ENCODE assay signal across 8 cellular contexts in the genomic region with DNA sequence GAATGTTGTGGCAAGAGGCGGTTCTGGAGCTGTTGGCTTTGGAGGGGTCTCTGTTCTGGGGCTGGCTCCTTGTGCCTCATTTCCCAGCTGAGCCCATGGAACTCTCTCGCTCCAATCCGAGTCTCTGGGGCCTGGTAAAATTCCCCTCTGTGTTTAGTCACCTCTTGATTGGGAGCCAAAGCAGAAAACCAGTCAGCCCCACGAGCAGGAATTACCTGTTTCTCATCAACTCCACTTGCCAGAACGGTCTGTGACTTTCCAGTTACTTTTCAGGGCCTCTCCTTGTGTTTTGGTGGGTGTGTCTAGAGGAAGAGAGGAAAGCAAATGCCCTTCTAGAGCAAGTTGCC. TPM values are rescaled to one million over a fixed set of nuclear protein-coding genes. Genes with fewer than 3 reads are reported as not detected.
A peak's percentile ranks its signal among the peaks of the same experiment; 100 is the strongest.
DNase-seq lines count a peak whose midpoint lies in the region; ATAC-seq and TF ChIP-seq lines count a peak whose summit lies in the region.

No MANE protein-coding gene starts in this region.

- H3K36me3 ChIP-seq in esophagus (ENCODE audit: control insufficient read depth in 2 of 2, insufficient read depth in 2 of 2, low read length in 1 of 2) (no peaks in the 10 kb centered on the region), ovary (no peaks in the 10 kb centered on the region)

- peak overlapping the region; percentile 98 for H3K27ac Mint-ChIP-seq in T-helper 17 cell

- peaks cover 26% of the 10 kb centered on the region for H3K4me1 Mint-ChIP-seq in T-helper 17 cell

- H3K36me3 Mint-ChIP-seq in T-helper 17 cell (ENCODE audit: low read depth), result no peaks in the 10 kb centered on the region

- peaks cover 2% of the 10 kb centered on the region for H3K27me3 Mint-ChIP-seq in T-helper 17 cell

- peak; percentile 7 for TF ChIP-seq POLR2A in ovary (IDR thresholded peaks at IDR 0.05)

- H3K4me1 ChIP-seq in esophagus (ENCODE audit: control insufficient read depth in 2 of 2, insufficient read depth in 2 of 2, low read length in 1 of 2), result peaks cover 0 to 7% of the 10 kb centered on the region in 2 donors
- peaks cover 4% of the 10 kb centered on the region for H3K4me1 ChIP-seq in ovary (ENCODE audit: insufficient read depth)

- H3K27ac ChIP-seq in esophagus (ENCODE audit: low read depth in 2 of 2, low read length in 1 of 2) (peak overlapping the region; percentile 99), ovary (peak overlapping the region; percentile 54 to 79)

- 12 to 14% methylated on average over 5 of the region's 5 CpGs for WGBS in esophagus, 2 donors
- 18 to 27% (median 18%) methylated on average over 4 to 5 of the region's 5 CpGs for WGBS in ovary, 3 donors

- H3K4me3 ChIP-seq in esophagus (ENCODE audit: low read depth in 1 of 2, low read length in 2 of 2) (peak overlapping the region; percentile 2 to 13), ovary (no peak overlapping the region)

- TF ChIP-seq CTCF in ovary (IDR thresholded peaks at IDR 0.05), result no peak

- ATAC-seq in T-helper 17 cell, result peak; percentile 2

- no peaks in the 10 kb centered on the region for H3K9me3 ChIP-seq in T-helper 17 cell (ENCODE audit: control insufficient read depth, low read length, poor library complexity, severe bottlenecking)
- H3K9me3 ChIP-seq in esophagus (ENCODE audit: control insufficient read depth in 2 of 2, insufficient read depth in 1 of 2, low read depth in 1 of 2, low read length in 1 of 2), result no peaks in the 10 kb centered on the region
- no peaks in the 10 kb centered on the region for H3K9me3 ChIP-seq in ovary

- DNase-seq in SHP77 (lab: John Stamatoyannopoulos, UW) (peak; percentile 63 to 66), SHP77 treated with DMSO at 0.1 percent for 48 hours (lab: John Stamatoyannopoulos, UW) (no peak), T-helper 17 cell (peak in 1 of 3 donors; percentile 37), ovary (peak in 4 of 5 donors; percentile 30 to 66 (median 52)), NCI-H82 treated with DMSO at 0.1 percent for 48 hours (lab: John Stamatoyannopoulos, UW; ENCODE audit: unreplicated experiment) (no peak), UCSD-AML1 (lab: John Stamatoyannopoulos, UW; ENCODE audit: unreplicated experiment) (no peak), KBM-7 (no peak)

- peak overlapping the region; percentile 86 for H3K4me3 Mint-ChIP-seq in T-helper 17 cell

- intact Hi-C loops in ovary (cut with DNase I), result no loop called here

- in situ Hi-C loops in KBM-7 (cut with MboI; ENCODE audit: low pct_unique_long_range_greater_than_20kb, low sequenced_read_pairs), result no loop called here

- H3K27me3 ChIP-seq in esophagus (ENCODE audit: control insufficient read depth in 1 of 2, insufficient read depth in 2 of 2, low read length in 2 of 2), result no peaks in the 10 kb centered on the region
- H3K27me3 ChIP-seq in ovary, result no peaks in the 10 kb centered on the region

- no peak for TF ChIP-seq EP300 in ovary (IDR thresholded peaks at IDR 0.05)

RNA-seq across cellular contexts. Expression of a gene that starts 10.8 kb away (rescaled TPM):
- 100 to 1,000 TPM in 1 of 2 donors, 10 to 100 TPM in 1; 76.4 to 117 TPM for total RNA-seq in T-helper 17 cell
- over 10,000 TPM in 1 of 2 donors, 1,000 to 10,000 TPM in 1; 5,583 to 11,944 TPM for polyA plus RNA-seq in esophagus
- total RNA-seq in ovary, result 100 to 1,000 TPM in 3 of 7 donors, 10 to 100 TPM in 4; 60.2 to 189 (median 85.8) TPM
- 100 to 1,000 TPM; 158 to 449 TPM for polyA plus RNA-seq in ovary

RNA-seq across cellular contexts. Expression of a gene that starts 41.3 kb away (rescaled TPM):
- total RNA-seq in T-helper 17 cell (not detected), ovary (not detected)
- polyA plus RNA-seq in esophagus (not detected), ovary (not detected)

RNA-seq across cellular contexts. Expression of a gene that starts 53.9 kb away (rescaled TPM):
- 100 to 1,000 TPM; 317 to 349 TPM for total RNA-seq in T-helper 17 cell
- polyA plus RNA-seq in esophagus, result 1,000 to 10,000 TPM; 1,247 to 2,455 TPM
- 100 to 1,000 TPM in 5 of 7 donors, 10 to 100 TPM in 2; 38.6 to 327 (median 213) TPM for total RNA-seq in ovary
- 100 to 1,000 TPM; 175 to 642 TPM for polyA plus RNA-seq in ovary

Comparison
In these comparisons a context has a peak if more than half of its experiments do, and no peak if none do; other contexts are left out.
1. DNase-seq: peak in SHP77 (2 of 2) and ovary (4 of 5); none in SHP77 treated with DMSO at 0.1 percent for 48 hours (single experiment), NCI-H82 treated with DMSO at 0.1 percent for 48 hours (single experiment), UCSD-AML1 (single experiment) and KBM-7 (single experiment).